8 cellular contexts compared by ENCODE assay signal in the genomic region with DNA sequence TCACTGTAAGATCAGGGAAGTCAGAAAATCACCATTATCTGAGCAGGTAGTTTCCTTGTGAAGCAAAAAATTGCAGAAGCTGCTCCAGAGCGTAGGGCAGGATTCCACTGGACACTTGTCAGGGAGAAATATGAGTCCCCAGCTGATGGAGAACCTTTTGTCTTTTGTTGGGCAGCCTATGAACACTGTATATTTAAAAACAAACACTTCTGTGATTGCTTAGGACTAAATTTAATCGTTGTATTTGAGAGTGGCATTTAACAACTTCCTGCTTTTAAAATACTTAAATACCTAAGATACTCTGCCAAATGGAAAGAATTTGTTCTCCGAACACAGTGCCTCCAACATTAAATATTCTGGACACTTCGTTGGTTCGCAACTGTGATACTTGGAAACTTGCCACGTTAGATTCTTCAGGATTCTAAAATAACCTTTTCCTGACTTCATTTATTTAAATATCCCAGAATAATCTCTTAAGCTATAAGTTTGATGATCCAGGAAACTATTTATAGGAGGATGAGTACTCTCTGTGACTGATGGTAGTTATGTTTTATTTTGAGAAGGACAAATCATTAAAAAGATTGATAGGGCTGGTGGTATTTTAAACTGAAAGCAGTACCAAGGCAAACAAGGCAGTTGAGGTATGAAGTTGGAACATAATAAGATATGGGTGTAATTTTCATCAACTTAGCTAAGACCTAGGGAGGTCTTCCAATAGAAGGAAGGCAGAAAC. TPM values are rescaled to one million over a fixed set of nuclear protein-coding genes. Genes with fewer than 3 reads are reported as not detected.
A peak's percentile ranks its signal among the peaks of the same experiment; 100 is the strongest.
DNase-seq lines count a peak whose midpoint lies in the region; TF ChIP-seq lines count a peak whose summit lies in the region.

No MANE protein-coding gene starts in this region.

- H3K79me1 ChIP-seq in neuronal stem cell (ENCODE audit: low read depth, low read length) = peaks cover 5% of the 10 kb centered on the region

- no peak overlapping the region for H2BK120ac ChIP-seq in neuronal stem cell (ENCODE audit: low read depth, low read length)

- H4K20me1 ChIP-seq in GM23248 (ENCODE audit: insufficient read depth) (peaks cover under 1% of the 10 kb centered on the region; the same call in 1 of the 2 replicates), OCI-LY7 (ENCODE audit: insufficient read depth, low read length) (peaks cover 3% of the 10 kb centered on the region; the same call in 1 of the 2 replicates)

- DNase-seq in GM23248 (peak; percentile 25), OCI-LY7 (ENCODE audit: low spot score) (no peak), epithelial cell of prostate (ENCODE audit: low read depth, low spot score) (no peak), prostate gland (ENCODE audit: low spot score) (no peak), NCI-H774 (lab: John Stamatoyannopoulos, UW) (no peak), ecto neural progenitor cell (ENCODE audit: low spot score) (no peak), NCI-H1436 treated with DMSO at 0.1 percent for 48 hours (lab: John Stamatoyannopoulos, UW) (no peak), neuronal stem cell (ENCODE audit: low spot score) (no peak)

- POLR2A ChIA-PET in OCI-LY7 (lab: Charles Lee) = interaction anchor here (0.5 to 5.9 kb wide), 6 partner anchors 11 to 55 kb away, joined by 3 to 70 read pairs (median 4); no protein-coding TSS in a partner anchor

- no peak overlapping the region for H4K8ac ChIP-seq in neuronal stem cell (ENCODE audit: low read depth, low read length)

- H2BK5ac ChIP-seq in neuronal stem cell (ENCODE audit: low read length) = no peak overlapping the region

- H3K9me2 ChIP-seq in GM23248 (ENCODE audit: insufficient read depth) = no peaks in the 10 kb centered on the region
- H3K9me2 ChIP-seq in OCI-LY7 (ENCODE audit: insufficient read depth, low read length) = no peaks in the 10 kb centered on the region

- H3K23ac ChIP-seq in neuronal stem cell (ENCODE audit: low read depth, low read length, poor library complexity) = no peak overlapping the region

- no peak for TF ChIP-seq POLR2A in prostate gland (IDR thresholded peaks at IDR 0.05)

- no peak overlapping the region for H2AK5ac ChIP-seq in neuronal stem cell (ENCODE audit: low read depth, low read length)

- no TSS peak for BruUV-seq in OCI-LY7 (replicated peaks; lab: Mats Ljungman, UMichigan)

- peaks cover 25% of the 10 kb centered on the region for H3F3A ChIP-seq in GM23248 (ENCODE audit: insufficient read depth)

- H3K4me2 ChIP-seq in GM23248 (ENCODE audit: unreplicated experiment) (peak overlapping the region; percentile 22), OCI-LY7 (ENCODE audit: low read length) (peak overlapping the region; percentile 93), neuronal stem cell (ENCODE audit: insufficient read depth, low read length, poor library complexity, severe bottlenecking) (no peak overlapping the region)

- H3K4me3 ChIP-seq in GM23248 (no peak overlapping the region), OCI-LY7 (ENCODE audit: low read depth, low read length, poor library complexity, severe bottlenecking) (no peak overlapping the region), prostate gland (no peak overlapping the region), neuronal stem cell (ENCODE audit: low read length in 2 of 2) (no peak overlapping the region)

- in situ Hi-C loops in GM23248 (cut with MboI) = no loop called here

- no peaks in the 10 kb centered on the region for H3K9me3 ChIP-seq in GM23248 (ENCODE audit: low read depth)
- H3K9me3 ChIP-seq in OCI-LY7 (ENCODE audit: low read length) = no peaks in the 10 kb centered on the region
- no peaks in the 10 kb centered on the region for H3K9me3 ChIP-seq in prostate gland
- no peaks in the 10 kb centered on the region for H3K9me3 ChIP-seq in neuronal stem cell (replicated peaks in 1 of 2; ENCODE audit: control insufficient read depth in 2 of 2, insufficient read depth in 1 of 2, low read depth in 1 of 2, low read length in 2 of 2)

- CTCF ChIA-PET in OCI-LY7 (lab: Charles Lee; ENCODE audit: unreplicated experiment) = interaction anchor here (0.5 to 1.3 kb wide), 2 partner anchors 16 to 19 kb away, joined by 3 to 4 read pairs; no protein-coding TSS in a partner anchor

- H2AFZ ChIP-seq in GM23248 = no peak overlapping the region
- 0 out of 2 replicates have a peak overlapping the region, but pooled peaks have one; percentile 5 for H2AFZ ChIP-seq in OCI-LY7 (ENCODE audit: low read length)
- H2AFZ ChIP-seq in neuronal stem cell (ENCODE audit: low read length) = no peak overlapping the region

- H2BK15ac ChIP-seq in neuronal stem cell (ENCODE audit: low read length) = no peak overlapping the region

- H3K4me1 ChIP-seq in GM23248 (ENCODE audit: insufficient read depth) (peaks cover 20% of the 10 kb centered on the region), OCI-LY7 (ENCODE audit: insufficient read depth, low read length, poor library complexity, severe bottlenecking) (peaks cover 34% of the 10 kb centered on the region), prostate gland (replicated peaks) (peaks cover 3% of the 10 kb centered on the region), neuronal stem cell (ENCODE audit: control insufficient read depth in 2 of 2, insufficient read depth in 1 of 2, low read depth in 1 of 2, low read length in 2 of 2) (peaks cover 0 to 8% of the 10 kb centered on the region in 2 donors)

- WGBS in GM23248 (ENCODE audit: low coverage in 1 of 2, low lambda C conversion rate in 2 of 2, missing lambda C conversion rate in 2 of 2), 2 experiments = 50 to 55% methylated on average over 6 of the region's 6 CpGs
- 4% methylated on average over 6 of the region's 6 CpGs for WGBS in prostate gland
- no CpG with 5 or more reads among the region's 6 CpGs for WGBS in neuronal stem cell (ENCODE audit: extremely low coverage in 2 of 2, insufficient read length in 2 of 2, insufficient replicate concordance in 1 of 2), 2 donors

- H3K79me2 ChIP-seq in GM23248 (ENCODE audit: insufficient read depth) (peaks cover 30% of the 10 kb centered on the region), OCI-LY7 (ENCODE audit: insufficient read depth, low read depth, low read length) (peaks cover 44% of the 10 kb centered on the region)

- H3K27ac ChIP-seq in GM23248 (no peak overlapping the region), OCI-LY7 (ENCODE audit: low read depth, low read length, poor library complexity, severe bottlenecking) (peak overlapping the region; percentile 97), epithelial cell of prostate (peak overlapping the region; percentile 2), prostate gland (peak overlapping the region; percentile 35 to 37), neuronal stem cell (replicated peaks; ENCODE audit: low read length) (no peak overlapping the region)

- H3K18ac ChIP-seq in neuronal stem cell (ENCODE audit: low read length) = no peak overlapping the region

- H3K14ac ChIP-seq in neuronal stem cell (ENCODE audit: low read length) = no peak overlapping the region

- intact Hi-C loops in OCI-LY7 (cut with micrococcal nuclease; ENCODE audit: unreplicated experiment) (no loop called here), prostate gland (cut with DNase I) (no loop called here)

- no peak overlapping the region for H2BK12ac ChIP-seq in neuronal stem cell (ENCODE audit: low read length)

- no peaks in the 10 kb centered on the region for H3K36me3 ChIP-seq in GM23248 (ENCODE audit: low read depth)
- H3K36me3 ChIP-seq in OCI-LY7 (ENCODE audit: insufficient read depth, low read length) = peaks cover 18% of the 10 kb centered on the region
- H3K36me3 ChIP-seq in prostate gland = no peaks in the 10 kb centered on the region
- H3K36me3 ChIP-seq in neuronal stem cell (replicated peaks in 1 of 2; ENCODE audit: control insufficient read depth in 2 of 2, insufficient read depth in 2 of 2, low read length in 2 of 2) = peaks cover 0 to 7% of the 10 kb centered on the region in 2 donors

- no peak overlapping the region for H4K91ac ChIP-seq in neuronal stem cell (ENCODE audit: low read depth, low read length, poor library complexity)

- no peak for TF ChIP-seq CTCF in OCI-LY7 (conservative IDR thresholded peaks at IDR 0.05; ENCODE audit: low read length)
- no peak for TF ChIP-seq CTCF in prostate gland (IDR thresholded peaks at IDR 0.05)

- H3K4ac ChIP-seq in neuronal stem cell (ENCODE audit: low read length) = no peak overlapping the region

- H3K9ac ChIP-seq in GM23248 (no peak overlapping the region; the same call in 1 of the 2 replicates), neuronal stem cell (ENCODE audit: low read depth, low read length, poor library complexity) (no peak overlapping the region)

- H3K27me3 ChIP-seq in GM23248 (replicated peaks; ENCODE audit: insufficient read depth) = no peaks in the 10 kb centered on the region
- no peaks in the 10 kb centered on the region for H3K27me3 ChIP-seq in prostate gland (replicated peaks; ENCODE audit: insufficient read depth)
- no peaks in the 10 kb centered on the region for H3K27me3 ChIP-seq in neuronal stem cell (ENCODE audit: control insufficient read depth in 3 of 3, insufficient read depth in 3 of 3, low read depth in 1 of 3, low read length in 3 of 3)

RNA-seq across cellular contexts. Expression of a gene that starts 2.7 kb away (rescaled TPM):
- 101 and 123 TPM in 2 replicates for total RNA-seq in GM23248 (2014; rRNA removed; shearing (Covaris generic))
- polyA plus RNA-seq in GM23248 (2016; fragmentation: Nextera tagmentation; extraction: Ambion mirVana) = 105 and 111 TPM in 2 replicates
- total RNA-seq in OCI-LY7 (2014; rRNA removed; shearing (Covaris generic)) = 65.4 and 86.6 TPM in 2 replicates
- 190 and 226 TPM in 2 replicates for total RNA-seq in OCI-LY7 (2022)
- 10 to 100 TPM; 51.1 to 73.5 TPM for total RNA-seq in prostate gland
- polyA plus RNA-seq in neuronal stem cell (2013, experiment 1 of 2) = 102 TPM
- 103 TPM for polyA plus RNA-seq in neuronal stem cell (2013, experiment 2 of 2)

RNA-seq across cellular contexts. Expression of a gene that starts 22.8 kb away (rescaled TPM):
- total RNA-seq in GM23248 (2014; rRNA removed; shearing (Covaris generic)) = 9.5 and 13.0 TPM in 2 replicates
- polyA plus RNA-seq in GM23248 (2016; fragmentation: Nextera tagmentation; extraction: Ambion mirVana) = 22.6 and 23.1 TPM in 2 replicates
- 26.9 and 27.2 TPM in 2 replicates for total RNA-seq in OCI-LY7 (2014; rRNA removed; shearing (Covaris generic))
- 45.2 and 45.4 TPM in 2 replicates for total RNA-seq in OCI-LY7 (2022)
- total RNA-seq in prostate gland = 10 to 100 TPM in 1 of 2 donors, 1 to 10 TPM in 1; 7.8 to 10.5 TPM
- polyA plus RNA-seq in neuronal stem cell (2013, experiment 1 of 2) = 47.8 TPM
- polyA plus RNA-seq in neuronal stem cell (2013, experiment 2 of 2) = 50.9 TPM

Comparison
In these comparisons a context has a peak if more than half of its experiments do, and no peak if none do; other contexts are left out.
1. H3K27ac ChIP-seq: peak in OCI-LY7 (single experiment), epithelial cell of prostate (single experiment) and prostate gland (2 of 2); none in GM23248 (single experiment) and neuronal stem cell (single experiment).